13 cellular contexts compared by ENCODE assay signal in the genomic region with DNA sequence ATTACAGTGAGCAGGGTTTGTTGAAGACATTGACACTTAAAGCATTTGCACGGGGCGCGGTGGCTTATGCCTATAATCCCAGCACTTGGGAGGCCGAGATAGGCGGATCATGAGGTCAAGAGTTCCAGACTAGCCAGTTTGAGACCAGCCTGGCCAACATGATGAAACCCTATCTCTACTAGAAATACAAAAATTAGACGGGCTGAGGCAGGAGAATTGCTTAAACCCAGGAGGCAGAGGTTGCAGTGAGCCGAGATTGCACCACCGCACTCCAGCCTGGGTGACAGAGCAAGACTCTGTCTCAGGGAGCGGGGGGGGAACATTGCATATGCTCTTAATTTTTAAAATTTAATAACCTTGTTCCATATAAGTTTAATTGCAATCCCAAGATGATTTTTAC. TPM values are rescaled to one million over a fixed set of nuclear protein-coding genes. Genes with fewer than 3 reads are reported as not detected.
DNase-seq lines count a peak whose midpoint lies in the region; ATAC-seq, FAIRE-seq and TF ChIP-seq lines count a peak whose summit lies in the region.
"Had no signal": no experiment of that assay in that cellular context is flagged by ENCODE, and none has a peak within 500 bp of the region (broad histone marks: within the 10 kb centered on the region; RNA-seq: fewer than 3 reads in every experiment).

No MANE protein-coding gene starts in this region.

- H3K4me1 ChIP-seq in K562 (replicated peaks in 1 of 2; ENCODE audit: control insufficient read depth in 2 of 2, insufficient read depth in 2 of 2, low read length in 2 of 2) = peaks cover 4 to 7% of the 10 kb centered on the region in 2 experiments; a peak in 3 of 5 replicates
- peaks cover 3 to 16% (median 13%) of the 10 kb centered on the region in 4 donors for H3K4me1 ChIP-seq in liver (ENCODE audit: control insufficient read depth in 4 of 4, insufficient read depth in 4 of 4, low read length in 3 of 4)
- H3K4me1 ChIP-seq in aorta (ENCODE audit: control insufficient read depth in 1 of 2, insufficient read depth in 2 of 2, low read length in 2 of 2) = peaks cover 0 to 6% of the 10 kb centered on the region in 2 donors
- H3K4me1 ChIP-seq: BE2C had no signal

- no peak for DNase-seq in activated naive CD8-positive, alpha-beta T cell treated with anti-CD3 and anti-CD28 coated beads for 36 hours
- DNase-seq in K562 (ENCODE audit: extremely low read depth in 1 of 4, low spot score in 3 of 4) = peak in 1 of 4 experiments; percentile 81
- DNase-seq in aorta = no peak
- no peak for DNase-seq in activated CD4-positive, alpha-beta memory T cell treated with anti-CD3 and anti-CD28 coated beads for 36 hours
- DNase-seq in DMS114 treated with DMSO at 0.1 percent for 48 hours (lab: John Stamatoyannopoulos, UW; ENCODE audit: unreplicated experiment) = no peak
- DNase-seq: BE2C; brain microvascular endothelial cell; NCI-H2107; stimulated activated naive CD4-positive, alpha-beta T cell treated with Interleukin-2 at 50 U/mL for 16 hours had no signal

- TF ChIP-seq POLR2A in K562 (conservative IDR thresholded peaks at IDR 0.05) = no peak

- peaks cover 98% of the 10 kb centered on the region for H3K79me2 ChIP-seq in K562 (ENCODE audit: control insufficient read depth, insufficient read depth, low read length)

- no peaks in the 10 kb centered on the region for H3K27me3 Mint-ChIP-seq in activated naive CD8-positive, alpha-beta T cell
- no peaks in the 10 kb centered on the region for H3K27me3 Mint-ChIP-seq in activated naive CD8-positive, alpha-beta T cell treated with anti-CD3 and anti-CD28 coated beads for 36 hours
- no peaks in the 10 kb centered on the region for H3K27me3 Mint-ChIP-seq in activated CD4-positive, alpha-beta memory T cell treated with anti-CD3 and anti-CD28 coated beads for 36 hours

- no peaks in the 10 kb centered on the region for H3K9me3 Mint-ChIP-seq in activated naive CD8-positive, alpha-beta T cell (ENCODE audit: low read depth)
- peaks cover 2% of the 10 kb centered on the region for H3K9me3 Mint-ChIP-seq in activated naive CD8-positive, alpha-beta T cell treated with anti-CD3 and anti-CD28 coated beads for 36 hours
- H3K9me3 Mint-ChIP-seq in activated CD4-positive, alpha-beta memory T cell treated with anti-CD3 and anti-CD28 coated beads for 36 hours = no peaks in the 10 kb centered on the region

- peaks cover 3% of the 10 kb centered on the region for H3K36me3 Mint-ChIP-seq in activated naive CD8-positive, alpha-beta T cell
- H3K36me3 Mint-ChIP-seq in activated naive CD8-positive, alpha-beta T cell treated with anti-CD3 and anti-CD28 coated beads for 36 hours = peaks cover 37% of the 10 kb centered on the region
- H3K36me3 Mint-ChIP-seq in activated CD4-positive, alpha-beta memory T cell treated with anti-CD3 and anti-CD28 coated beads for 36 hours = peaks cover 10% of the 10 kb centered on the region

- intact Hi-C loops in K562 (cut with micrococcal nuclease) (no loop called here), aorta (cut with DNase I) (no loop called here)
- intact Hi-C loops in activated CD4-positive, alpha-beta memory T cell treated with anti-CD3 and anti-CD28 coated beads for 36 hours (cut with micrococcal nuclease) = no loop called here

- WGBS in K562 (ENCODE audit: insufficient coverage, low coverage, missing lambda C conversion rate) = 13% methylated on average over 7 of the region's 9 CpGs
- 31% methylated on average over 9 of the region's 9 CpGs for WGBS in liver
- 81 to 82% methylated on average over 9 of the region's 9 CpGs for WGBS in aorta, 2 donors

- H3K4me3 ChIP-seq in K562 = no peak overlapping the region
- H3K4me3 ChIP-seq in liver (ENCODE audit: low read depth in 1 of 3, low read length in 3 of 3) = no peak overlapping the region
- no peak overlapping the region for H3K4me3 ChIP-seq in aorta (ENCODE audit: low read length in 2 of 2)

- H3K4me1 Mint-ChIP-seq in activated naive CD8-positive, alpha-beta T cell (ENCODE audit: low read depth) = peaks cover 87% of the 10 kb centered on the region
- H3K4me1 Mint-ChIP-seq in activated naive CD8-positive, alpha-beta T cell treated with anti-CD3 and anti-CD28 coated beads for 36 hours = peaks cover 66% of the 10 kb centered on the region
- H3K4me1 Mint-ChIP-seq in activated CD4-positive, alpha-beta memory T cell treated with anti-CD3 and anti-CD28 coated beads for 36 hours (ENCODE audit: low read depth) = peaks cover 81% of the 10 kb centered on the region

- H3K4me3 Mint-ChIP-seq in activated naive CD8-positive, alpha-beta T cell = peak overlapping the region; percentile 58
- no peak overlapping the region for H3K4me3 Mint-ChIP-seq in activated naive CD8-positive, alpha-beta T cell treated with anti-CD3 and anti-CD28 coated beads for 36 hours
- H3K4me3 Mint-ChIP-seq in activated CD4-positive, alpha-beta memory T cell treated with anti-CD3 and anti-CD28 coated beads for 36 hours = no peak overlapping the region

- POLR2A ChIA-PET in K562 (lab: Yijun Ruan, JAX) = interaction anchor here (3.1 kb wide), 2 partner anchors 9 to 12 kb away, joined by 19 to 25 read pairs; a partner anchor contains a TSS
- POLR2A ChIA-PET in activated CD4-positive, alpha-beta memory T cell treated with anti-CD3 and anti-CD28 coated beads for 36 hours (lab: Charles Lee) = interaction anchor here (2.4 kb wide), 1 partner anchor 12 kb away, joined by 11 read pairs; a partner anchor contains a TSS

- BruUV-seq in K562 (replicated peaks; lab: Mats Ljungman, UMichigan) = no TSS peak

- H2AFZ ChIP-seq in K562 (ENCODE audit: low read depth, low read length) = no peak overlapping the region

- ATAC-seq in K562 (peak; percentile 90), aorta (ENCODE audit: low FRiP score) (peak; percentile 29), HG03039 (IDR thresholded peaks at IDR 0.05; ENCODE audit: unreplicated experiment) (no peak)

- FAIRE-seq in K562 (lab: Jason Lieb, UNC) = peak; percentile 69
- FAIRE-seq: HTR-8/SVneo had no signal

- TF ChIP-seq RAD21 in K562 (CRISPR knock-in tag; conservative IDR thresholded peaks at IDR 0.05 in 1 of 2, IDR thresholded peaks at IDR 0.05 in 1 of 2) (no peak), liver (IDR thresholded peaks at IDR 0.05) (peak; percentile 6 to 32)

- H3K36me3 ChIP-seq in K562 (ENCODE audit: control insufficient read depth, insufficient read depth, low read length) (peaks cover 4% of the 10 kb centered on the region; the same call in 1 of the 3 replicates), liver (ENCODE audit: control insufficient read depth in 4 of 4, insufficient read depth in 3 of 4, low read depth in 1 of 4, low read length in 3 of 4) (no peaks in the 10 kb centered on the region), aorta (ENCODE audit: control insufficient read depth in 1 of 2, insufficient read depth in 2 of 2, low read length in 1 of 2) (no peaks in the 10 kb centered on the region)
- H3K36me3 ChIP-seq: BE2C, brain microvascular endothelial cell had no signal

- H3K9ac ChIP-seq in K562 (ENCODE audit: insufficient read depth in 1 of 2, low read depth in 2 of 2, low read length in 2 of 2) (no peak overlapping the region), liver (ENCODE audit: low read depth in 1 of 2, low read length in 2 of 2) (no peak overlapping the region)

- peak overlapping the region; percentile 41 for H3K27ac Mint-ChIP-seq in activated naive CD8-positive, alpha-beta T cell
- H3K27ac Mint-ChIP-seq in activated naive CD8-positive, alpha-beta T cell treated with anti-CD3 and anti-CD28 coated beads for 36 hours = no peak overlapping the region
- no peak overlapping the region for H3K27ac Mint-ChIP-seq in activated CD4-positive, alpha-beta memory T cell treated with anti-CD3 and anti-CD28 coated beads for 36 hours

- in situ Hi-C loops in K562 (cut with MboI) = no loop called here

- H3K4me2 ChIP-seq in K562 (ENCODE audit: insufficient read depth, low read length) = no peak overlapping the region

- CTCF ChIA-PET in K562 (lab: Yijun Ruan, JAX; ENCODE audit: low intra/inter-chr PET ratio) = no interaction called here
- CTCF ChIA-PET in activated CD4-positive, alpha-beta memory T cell treated with anti-CD3 and anti-CD28 coated beads for 36 hours (lab: Charles Lee) = interaction anchor here (0.6 kb wide), 1 partner anchor 291 kb away, joined by 3 read pairs; no protein-coding TSS in a partner anchor

- TF ChIP-seq CTCF in K562 (IDR thresholded peaks at IDR 0.05 in 2 of 3, conservative IDR thresholded peaks at IDR 0.05 in 1 of 3; ENCODE audit: insufficient read depth in 2 of 3, low read depth in 1 of 3, low read length in 3 of 3) = no peak
- TF ChIP-seq CTCF in liver (IDR thresholded peaks at IDR 0.05; ENCODE audit: low read depth, low read length, missing input control) = no peak

- peaks cover 33% of the 10 kb centered on the region for H4K20me1 ChIP-seq in K562 (replicated peaks; ENCODE audit: control insufficient read depth, insufficient read depth, low read length)

- no peak overlapping the region for H3K27ac ChIP-seq in K562 (ENCODE audit: extremely low read depth, low read depth, low read length)
- H3K27ac ChIP-seq in liver (ENCODE audit: low read depth in 1 of 2, low read length in 2 of 2) = peak overlapping the region in 1 of 2 donors; percentile 43
- no peak overlapping the region for H3K27ac ChIP-seq in aorta (ENCODE audit: low read depth in 1 of 2, low read length in 2 of 2)
- H3K27ac ChIP-seq: brain microvascular endothelial cell had no signal

- H3K9me3 ChIP-seq in K562 (replicated peaks; ENCODE audit: control insufficient read depth, insufficient read depth, low read depth, low read length) = no peaks in the 10 kb centered on the region
- H3K9me3 ChIP-seq in liver (ENCODE audit: control insufficient read depth in 4 of 4, low read length in 3 of 4) = no peaks in the 10 kb centered on the region
- no peaks in the 10 kb centered on the region for H3K9me3 ChIP-seq in aorta (ENCODE audit: control insufficient read depth, low read length)
- H3K9me3 ChIP-seq: BE2C had no signal

- TF ChIP-seq EP300 in K562 (IDR thresholded peaks at IDR 0.05; ENCODE audit: low read length) = no peak; the same call in 1 of the 2 replicates

- no peaks in the 10 kb centered on the region for H3K9me1 ChIP-seq in K562 (ENCODE audit: control insufficient read depth, insufficient read depth, low read length)

- no peaks in the 10 kb centered on the region for H3K27me3 ChIP-seq in K562 (ENCODE audit: control insufficient read depth in 2 of 2, insufficient read depth in 2 of 2, low read length in 2 of 2)
- H3K27me3 ChIP-seq in liver (ENCODE audit: control insufficient read depth in 4 of 4, insufficient read depth in 4 of 4, low read length in 3 of 4) = no peaks in the 10 kb centered on the region
- H3K27me3 ChIP-seq in aorta (ENCODE audit: control insufficient read depth in 1 of 2, insufficient read depth in 2 of 2, low read length in 1 of 2) = no peaks in the 10 kb centered on the region
- H3K27me3 ChIP-seq: BE2C, brain microvascular endothelial cell had no signal

RNA-seq across cellular contexts. Expression of a gene that starts 11.9 kb away (rescaled TPM):
- 100 to 1,000 TPM; 113 to 115 TPM for total RNA-seq in activated naive CD8-positive, alpha-beta T cell treated with anti-CD3 and anti-CD28 coated beads for 36 hours
- 117 and 214 TPM in 2 replicates for total RNA-seq in K562 (2011; cell fraction: chromatin; rRNA removed; ENCODE audit: low replicate concordance)
- total RNA-seq in K562 (2011; cell fraction: nucleolus; rRNA removed) = 88.2 and 95.5 TPM in 2 replicates
- total RNA-seq in K562 (2011; cell fraction: nucleoplasm; rRNA removed) = 186 and 203 TPM in 2 replicates
- 88.0 and 111 TPM in 2 replicates for total RNA-seq in K562 (2014; rRNA removed)
- total RNA-seq in K562 (2014; rRNA removed; fragmentation: Illumina TruSeq; extraction: Trizol) = 144 TPM in 2 replicates
- 142 and 147 TPM in 2 replicates for total RNA-seq in K562 (2015; rRNA removed; fragmentation: Illumina TruSeq; extraction: Trizol)
- total RNA-seq in K562 (2021) = 111 and 114 TPM in 2 replicates
- polyA plus RNA-seq in K562 (2011; rRNA removed) = 87.8 and 125 TPM in 2 replicates
- 43.1 and 55.5 TPM in 2 replicates for polyA plus RNA-seq in K562 (2011; cell fraction: cytosol; rRNA removed)
- 33.7 and 45.5 TPM in 2 replicates for polyA plus RNA-seq in K562 (2011; cell fraction: nucleus; rRNA removed)
- 71.2 and 87.2 TPM in 2 replicates for polyA plus RNA-seq in K562 (2012)
- polyA plus RNA-seq in K562 (2014; fragmentation: Illumina TruSeq; extraction: Trizol) = 80.5 and 100 TPM in 2 replicates
- polyA plus RNA-seq in K562 (2014; fragmentation: Nextera tagmentation; extraction: Ambion mirVana) = 10 to 100 TPM; 22.4 to 32.8 TPM
- 76.8 and 85.9 TPM in 2 replicates for polyA plus RNA-seq in K562 (2014; rRNA removed)
- polyA minus RNA-seq in K562 (2011; rRNA and poly(A)+ RNA removed) = 169 and 173 TPM in 2 replicates
- 50.8 and 65.5 TPM in 2 replicates for polyA minus RNA-seq in K562 (2011; cell fraction: cytosol; rRNA and poly(A)+ RNA removed)
- polyA minus RNA-seq in K562 (2011; cell fraction: nucleus; rRNA and poly(A)+ RNA removed) = 47.0 and 80.1 TPM in 2 replicates
- total RNA-seq in liver = 100 to 1,000 TPM; 121 to 128 TPM
- polyA plus RNA-seq in liver = 10 to 100 TPM; 23.9 to 50.5 TPM
- total RNA-seq in aorta = 10 to 100 TPM; 91.7 to 92.3 TPM
- polyA plus RNA-seq in aorta = 10 to 100 TPM; 40.9 to 60.6 TPM
- total RNA-seq in activated CD4-positive, alpha-beta memory T cell treated with anti-CD3 and anti-CD28 coated beads for 36 hours = 100 to 1,000 TPM; 115 to 117 TPM
